ENCODE assay signal across 23 cellular contexts in genomic region chr5:57845025-57845424, GRCh38.
DNase-seq lines count a peak whose midpoint lies in the region; ATAC-seq, FAIRE-seq and TF ChIP-seq lines count a peak whose summit lies in the region.
"Had no signal": no experiment of that assay in that cellular context is flagged by ENCODE, and none has a peak within 500 bp of the region (broad histone marks: within the 10 kb centered on the region; RNA-seq: fewer than 3 reads in every experiment).

No MANE protein-coding gene starts in this region.

- H3K4ac ChIP-seq in IMR-90 (ENCODE audit: low read depth, low read length) (peak overlapping the region; percentile 41), mesenchymal stem cell (ENCODE audit: low read depth in 1 of 2, low read length in 2 of 2) (no peak overlapping the region)

- H3K4me3 ChIP-seq in IMR-90 (ENCODE audit: insufficient read depth, low read depth, low read length) (no peak overlapping the region), endothelial cell of umbilical vein (replicated peaks in 1 of 3; ENCODE audit: insufficient read depth in 1 of 3, low read depth in 1 of 3, low read length in 3 of 3) (no peak overlapping the region), mesenchymal stem cell (ENCODE audit: insufficient read depth in 1 of 2, low read depth in 1 of 2, low read length in 2 of 2) (no peak overlapping the region)

- H4K91ac ChIP-seq in IMR-90 (ENCODE audit: insufficient read depth, low read depth, low read length) (0 out of 2 replicates have a peak overlapping the region, but pooled peaks have one; percentile 19), mesenchymal stem cell (ENCODE audit: low read length) (no peak overlapping the region)

- H3K14ac ChIP-seq in IMR-90 (replicated peaks; ENCODE audit: low read depth, low read length) (peak overlapping the region; percentile 32; the same call in 1 of the 2 replicates), mesenchymal stem cell (ENCODE audit: low read length in 2 of 2) (no peak overlapping the region)

- TF ChIP-seq RAD21 in IMR-90 (IDR thresholded peaks at IDR 0.05; ENCODE audit: low read length): no peak

- DNase-seq in DMS79 (lab: John Stamatoyannopoulos, UW): peak; percentile 39
- DNase-seq in IMR-90: peak; percentile 28
- peak; percentile 26 for DNase-seq in endothelial cell of umbilical vein (ENCODE audit: low read depth, low spot score)
- no peak for DNase-seq in mesenchymal stem cell
- no peak for DNase-seq in cerebellar cortex (ENCODE audit: low spot score)
- no peak for DNase-seq in KBM-7
- no peak for DNase-seq in GOT3 (lab: John Stamatoyannopoulos, UW)
- DNase-seq in NCI-H748 (lab: John Stamatoyannopoulos, UW; ENCODE audit: unreplicated experiment): no peak
- DNase-seq: Caco-2; CD4-positive, alpha-beta T cell; DMS153; HFFc6; NCI-H1417 treated with DMSO at 0.1 percent for 48 hours; NCI-H1930; NCI-H345; NCI-H526; NK-92 treated with Interleukin-12 subunit alpha and Interleukin-12 subunit beta, amount 100 ng/mL, for 24 hours; SK-N-SH had no signal

- peak overlapping the region; percentile 14 for H2BK120ac ChIP-seq in IMR-90 (ENCODE audit: low read depth, low read length)
- no peak overlapping the region for H2BK120ac ChIP-seq in mesenchymal stem cell (ENCODE audit: low read depth, low read length)

- intact Hi-C loops in IMR-90 (cut with micrococcal nuclease): no loop called here
- intact Hi-C loops in endothelial cell of umbilical vein (cut with micrococcal nuclease): no loop called here

- FAIRE-seq in endothelial cell of umbilical vein (lab: Jason Lieb, UNC): no peak
- FAIRE-seq: A204.1, GM12892, GM18507, RCC 7860 had no signal

- peaks cover 3% of the 10 kb centered on the region; the same call in 1 of the 2 replicates for H3K9me1 ChIP-seq in IMR-90 (ENCODE audit: insufficient read depth, low read length)
- H3K9me1 ChIP-seq in endothelial cell of umbilical vein (replicated peaks; ENCODE audit: control insufficient read depth, extremely low read depth, insufficient read depth, low read length): no peaks in the 10 kb centered on the region

- H3K27ac ChIP-seq in IMR-90 (ENCODE audit: insufficient read depth, low read length) (no peak overlapping the region), endothelial cell of umbilical vein (ENCODE audit: insufficient read depth, low read depth, low read length) (peak overlapping the region; percentile 2), mesenchymal stem cell (ENCODE audit: low read length, poor library complexity, severe bottlenecking) (no peak overlapping the region)

- H2BK15ac ChIP-seq in IMR-90 (ENCODE audit: low read depth, low read length) (0 out of 3 replicates have a peak overlapping the region, but pooled peaks have one; percentile 37), mesenchymal stem cell (ENCODE audit: low read depth, poor library complexity, severe bottlenecking) (no peak overlapping the region)

- ATAC-seq in IMR-90 (ENCODE audit: low read depth): no peak
- ATAC-seq: Right ventricle myocardium inferior had no signal

- no peak overlapping the region for H3K9ac ChIP-seq in IMR-90 (ENCODE audit: low read depth, low read length)
- H3K9ac ChIP-seq in endothelial cell of umbilical vein (replicated peaks; ENCODE audit: extremely low read depth, insufficient read depth, low read length): no peak overlapping the region
- no peak overlapping the region for H3K9ac ChIP-seq in mesenchymal stem cell (ENCODE audit: low read length)
- H3K9ac ChIP-seq: SK-N-SH had no signal

- no peak overlapping the region for H2AK9ac ChIP-seq in IMR-90 (replicated peaks; ENCODE audit: low read depth, low read length, poor library complexity)

- H4K20me1 ChIP-seq in IMR-90 (ENCODE audit: insufficient read depth, low read length) (no peaks in the 10 kb centered on the region), endothelial cell of umbilical vein (replicated peaks; ENCODE audit: control insufficient read depth, extremely low read depth, insufficient read depth, low read length) (no peaks in the 10 kb centered on the region)

- H3K23ac ChIP-seq in IMR-90 (ENCODE audit: low read depth, low read length) (0 out of 2 replicates have a peak overlapping the region, but pooled peaks have one; percentile 13), mesenchymal stem cell (ENCODE audit: low read length in 2 of 2) (no peak overlapping the region)

- POLR2A ChIA-PET in IMR-90 (lab: Charles Lee; ENCODE audit: unreplicated experiment) (no interaction called here), endothelial cell of umbilical vein (lab: Charles Lee) (interaction anchor here (0.7 kb wide), 1 partner anchor 65 kb away, joined by 3 read pairs; no protein-coding TSS in a partner anchor)

- no peak overlapping the region for H2BK12ac ChIP-seq in mesenchymal stem cell (ENCODE audit: low read length in 2 of 2)

- in situ Hi-C loops in IMR-90 (cut with MboI; ENCODE audit: low sequenced_read_pairs): no loop called here
- in situ Hi-C loops in KBM-7 (cut with MboI; ENCODE audit: low pct_unique_long_range_greater_than_20kb, low sequenced_read_pairs): no loop called here

- dilution Hi-C loops in IMR-90 (cut with HindIII; ENCODE audit: low sequenced_read_pairs, unreplicated experiment) (no loop called here), endothelial cell of umbilical vein (cut with MboI; ENCODE audit: extremely low pct_ligation_motif_present, low sequenced_read_pairs) (no loop called here)

- CTCF ChIA-PET in IMR-90 (lab: Yijun Ruan, JAX) (interaction anchor here (0.9 kb wide), 1 partner anchor 14 kb away, joined by 3 read pairs; no protein-coding TSS in a partner anchor), endothelial cell of umbilical vein (lab: Charles Lee) (interaction anchor here (0.9 to 1.6 kb wide), 2 partner anchors 43 to 66 kb away, joined by 3 to 14 read pairs; no protein-coding TSS in a partner anchor)

- H2AK5ac ChIP-seq in IMR-90 (ENCODE audit: low read depth, low read length) (peak overlapping the region; percentile 0; the same call in 1 of the 2 replicates), mesenchymal stem cell (ENCODE audit: low read length, severe bottlenecking) (peak overlapping the region; percentile 5)

- H2BK20ac ChIP-seq in IMR-90 (ENCODE audit: low read depth, low read length): peak overlapping the region; percentile 28; the same call in 1 of the 2 replicates

- H2BK5ac ChIP-seq in IMR-90 (ENCODE audit: low read depth, low read length, poor library complexity, severe bottlenecking): no peak overlapping the region
- no peak overlapping the region for H2BK5ac ChIP-seq in mesenchymal stem cell (ENCODE audit: low read depth, low read length, poor library complexity, severe bottlenecking)

- H3K27me3 ChIP-seq in IMR-90 (ENCODE audit: control insufficient read depth, insufficient read depth, low read length) (no peaks in the 10 kb centered on the region), endothelial cell of umbilical vein (ENCODE audit: control insufficient read depth in 2 of 2, insufficient read depth in 2 of 2, low read length in 2 of 2) (no peaks in the 10 kb centered on the region), mesenchymal stem cell (ENCODE audit: control insufficient read depth in 1 of 2, insufficient read depth in 1 of 2, low read length in 2 of 2) (no peaks in the 10 kb centered on the region)

- H3K4me1 ChIP-seq in IMR-90 (ENCODE audit: control insufficient read depth, insufficient read depth, low read length): peaks cover 14% of the 10 kb centered on the region
- H3K4me1 ChIP-seq in endothelial cell of umbilical vein (ENCODE audit: control insufficient read depth, extremely low read depth, insufficient read depth, low read length): peaks cover 46% of the 10 kb centered on the region
- H3K4me1 ChIP-seq in mesenchymal stem cell (ENCODE audit: control insufficient read depth, insufficient read depth, low read depth, low read length): no peaks in the 10 kb centered on the region

- H3K79me1 ChIP-seq in IMR-90 (ENCODE audit: low read depth in 1 of 2, low read length in 2 of 2): no peaks in the 10 kb centered on the region
- no peaks in the 10 kb centered on the region for H3K79me1 ChIP-seq in mesenchymal stem cell (replicated peaks; ENCODE audit: low read length, poor library complexity, severe bottlenecking)

- no peak overlapping the region for H4K8ac ChIP-seq in IMR-90 (ENCODE audit: low read depth in 2 of 2, low read length in 2 of 2)
- H4K8ac ChIP-seq in mesenchymal stem cell (ENCODE audit: low read length): no peak overlapping the region

- H4K5ac ChIP-seq in IMR-90 (ENCODE audit: low read depth, low read length): no peak overlapping the region

- TF ChIP-seq CTCF in IMR-90 (conservative IDR thresholded peaks at IDR 0.05; ENCODE audit: low read depth, low read length) (no peak), endothelial cell of umbilical vein (IDR thresholded peaks at IDR 0.05; ENCODE audit: extremely low read depth in 1 of 2, insufficient read depth in 1 of 2, low read depth in 1 of 2, low read length in 2 of 2) (no peak)

- H3K36me3 ChIP-seq in IMR-90 (ENCODE audit: control insufficient read depth, insufficient read depth, low read length) (no peaks in the 10 kb centered on the region), endothelial cell of umbilical vein (ENCODE audit: control insufficient read depth in 2 of 2, extremely low read depth in 1 of 2, insufficient read depth in 2 of 2, low read length in 2 of 2) (no peaks in the 10 kb centered on the region), mesenchymal stem cell (ENCODE audit: control insufficient read depth in 1 of 2, insufficient read depth in 2 of 2, low read depth in 1 of 2, low read length in 2 of 2) (no peaks in the 10 kb centered on the region)

- BruUV-seq in IMR-90 (replicated peaks; lab: Mats Ljungman, UMichigan) (no TSS peak), endothelial cell of umbilical vein (replicated peaks; lab: Mats Ljungman, UMichigan) (no TSS peak)

- no peaks in the 10 kb centered on the region for H3K79me2 ChIP-seq in endothelial cell of umbilical vein (ENCODE audit: control insufficient read depth, insufficient read depth, low read length)

- H3K4me2 ChIP-seq in IMR-90 (ENCODE audit: low read depth, low read length) (no peak overlapping the region), endothelial cell of umbilical vein (ENCODE audit: insufficient read depth, low read length) (no peak overlapping the region), mesenchymal stem cell (ENCODE audit: low read length, poor library complexity, severe bottlenecking) (no peak overlapping the region)
- H3K4me2 ChIP-seq: SK-N-SH had no signal

- H3K56ac ChIP-seq in IMR-90 (ENCODE audit: extremely low read depth, insufficient read depth, low read length): no peak overlapping the region

- TF ChIP-seq POLR2A in IMR-90 (IDR thresholded peaks at IDR 0.05; ENCODE audit: low read depth, low read length): no peak
- no peak for TF ChIP-seq POLR2A in endothelial cell of umbilical vein (IDR thresholded peaks at IDR 0.05; ENCODE audit: low read depth, low read length)

- no CpG with 5 or more reads among the region's 2 CpGs for WGBS in IMR-90 (ENCODE audit: extremely low coverage in 2 of 2, insufficient read length in 1 of 2), 2 experiments
- 100% methylated on average over 2 of the region's 2 CpGs for WGBS in mesenchymal stem cell

- H2AFZ ChIP-seq in IMR-90 (replicated peaks; ENCODE audit: low read length, poor library complexity) (no peak overlapping the region), endothelial cell of umbilical vein (ENCODE audit: low read depth, low read length) (peak overlapping the region; percentile 13), mesenchymal stem cell (ENCODE audit: low read depth, low read length) (no peak overlapping the region)

- H3K9me3 ChIP-seq in IMR-90 (ENCODE audit: control insufficient read depth, insufficient read depth, low read length) (no peaks in the 10 kb centered on the region), endothelial cell of umbilical vein (replicated peaks; ENCODE audit: control insufficient read depth, insufficient read depth, low read length) (no peaks in the 10 kb centered on the region), mesenchymal stem cell (ENCODE audit: control insufficient read depth, low read length) (no peaks in the 10 kb centered on the region)
- H3K9me3 ChIP-seq: Caco-2, SK-N-SH had no signal

- H3K18ac ChIP-seq in IMR-90 (ENCODE audit: low read depth, low read length) (peak overlapping the region; percentile 2; the same call in 1 of the 2 replicates), mesenchymal stem cell (ENCODE audit: low read depth in 1 of 2, low read length in 2 of 2) (no peak overlapping the region)

Comparison
In these comparisons a context has a peak if more than half of its experiments do, and no peak if none do; other contexts are left out.
1. DNase-seq: peak in DMS79 (single experiment), IMR-90 (single experiment) and endothelial cell of umbilical vein (single experiment); none in mesenchymal stem cell (single experiment), cerebellar cortex (single experiment), KBM-7 (single experiment), GOT3 (single experiment) and NCI-H748 (single experiment).